Comparison of ENCODE assay signal across 8 cellular contexts in genomic region chr9:70120834-70121510, GRCh38.
DNase-seq lines count a peak whose midpoint lies in the region; ATAC-seq and TF ChIP-seq lines count a peak whose summit lies in the region.
"Had no signal": no experiment of that assay in that cellular context is flagged by ENCODE, and none has a peak within 500 bp of the region (broad histone marks: within the 10 kb centered on the region; RNA-seq: fewer than 3 reads in every experiment).

No MANE protein-coding gene starts in this region.

- H3K4me2 ChIP-seq in SK-N-SH, result peak overlapping the region; percentile 28; the same call in 1 of the 2 replicates

- H3K36me3 ChIP-seq in SK-N-SH (replicated peaks in 1 of 2; ENCODE audit: control insufficient read depth in 1 of 2, insufficient read depth in 2 of 2, low read length in 1 of 2), result no peaks in the 10 kb centered on the region
- H3K36me3 ChIP-seq in cardiac muscle cell, result no peaks in the 10 kb centered on the region

- no peaks in the 10 kb centered on the region for H4K20me1 ChIP-seq in SK-N-SH (ENCODE audit: insufficient read depth)

- TF ChIP-seq EP300 in SK-N-SH (IDR thresholded peaks at IDR 0.05; ENCODE audit: borderline replicate concordance in 1 of 2, low read depth in 1 of 2, low read length in 1 of 2), result peak in 1 of 2 experiments; percentile 80; a peak in 1 of 4 replicates

- H3K4me1 ChIP-seq in SK-N-SH (ENCODE audit: control insufficient read depth in 1 of 2, insufficient read depth in 2 of 2, low read depth in 1 of 2, low read length in 1 of 2), result peaks cover 10 to 23% of the 10 kb centered on the region in 2 experiments
- no peaks in the 10 kb centered on the region for H3K4me1 ChIP-seq in cardiac muscle cell (ENCODE audit: low read depth)

- POLR2A ChIA-PET in SK-N-SH (lab: Yijun Ruan, JAX), result no interaction called here

- ATAC-seq in GM21717 (IDR thresholded peaks at IDR 0.05; ENCODE audit: unreplicated experiment), result no peak

- H3K9me3 ChIP-seq in SK-N-SH (no peaks in the 10 kb centered on the region), cardiac muscle cell (ENCODE audit: low read depth) (no peaks in the 10 kb centered on the region)

- no peaks in the 10 kb centered on the region for H3K9me2 ChIP-seq in SK-N-SH

- CTCF ChIA-PET in SK-N-SH (lab: Yijun Ruan, JAX), result interaction anchor here (0.8 to 9.1 kb wide), 9 partner anchors 9 to 699 kb away, joined by 3 to 89 read pairs (median 4); no protein-coding TSS in a partner anchor

- no peaks in the 10 kb centered on the region for H3K79me2 ChIP-seq in SK-N-SH (ENCODE audit: insufficient read depth)

- H3K9ac ChIP-seq in SK-N-SH, result peak overlapping the region; percentile 52; the same call in 1 of the 2 replicates

- TF ChIP-seq CTCF in SK-N-SH (IDR thresholded peaks at IDR 0.05) (peak; percentile 56), cardiac muscle cell (IDR thresholded peaks at IDR 0.05; ENCODE audit: low read depth, low read length) (peak; percentile 43)

- peak overlapping the region in 1 of 2 experiments; percentile 87 for H3K27ac ChIP-seq in SK-N-SH (ENCODE audit: low read depth in 2 of 2, low read length in 1 of 2)
- no peak overlapping the region for H3K27ac ChIP-seq in cardiac muscle cell
- H3K27ac ChIP-seq in skin epidermis, result peak overlapping the region in 11 of 21 experiments; percentile 12 to 70 (median 33)
- H3K27ac ChIP-seq: SK-N-MC had no signal

- 11% methylated on average over 5 of the region's 5 CpGs for WGBS in SK-N-SH (ENCODE audit: low lambda C conversion rate)

- no peaks in the 10 kb centered on the region for H3K27me3 ChIP-seq in SK-N-SH (ENCODE audit: insufficient read depth)
- no peaks in the 10 kb centered on the region for H3K27me3 ChIP-seq in cardiac muscle cell

- H3F3A ChIP-seq in SK-N-SH (replicated peaks; ENCODE audit: insufficient read depth), result peaks cover 38% of the 10 kb centered on the region

- H3K4me3 ChIP-seq in SK-N-SH (ENCODE audit: low read depth in 2 of 2, low read length in 1 of 2) (no peak overlapping the region), cardiac muscle cell (no peak overlapping the region), skin epidermis (no peak overlapping the region)
- H3K4me3 ChIP-seq: SK-N-MC had no signal

- DNase-seq in H4 (ENCODE audit: low spot score) (peak; percentile 86), SK-N-SH (peak; percentile 30), cardiac muscle cell (ENCODE audit: low read depth in 1 of 2, low spot score in 1 of 2) (peak in 1 of 2 donors; percentile 87), SKM-1 treated with dmso at 0.1 percent for 144 hours (lab: John Stamatoyannopoulos, UW; ENCODE audit: unreplicated experiment) (no peak)
- DNase-seq in central memory CD4-positive, alpha-beta T cell, result no peak

- peak; percentile 43 for TF ChIP-seq RAD21 in SK-N-SH (IDR thresholded peaks at IDR 0.05; ENCODE audit: low read length)

- peak overlapping the region; percentile 69; the same call in 1 of the 2 replicates for H2AFZ ChIP-seq in SK-N-SH (ENCODE audit: low read depth)

TF ChIP-seq in SK-N-SH, 30 proteins besides CTCF, POLR2A, EP300 and RAD21:
- TF ChIP-seq JUND (IDR thresholded peaks at IDR 0.05) (peak; percentile 69), PBX3 (IDR thresholded peaks at IDR 0.05) (peak; percentile 74), USF1 (IDR thresholded peaks at IDR 0.05; ENCODE audit: borderline replicate concordance, low read depth) (no peak), NFIC (IDR thresholded peaks at IDR 0.05; ENCODE audit: borderline replicate concordance) (peak; percentile 82), NRF1 (IDR thresholded peaks at IDR 0.05; ENCODE audit: low read depth, low read length) (no peak), FOXM1 (IDR thresholded peaks at IDR 0.05; ENCODE audit: low read depth) (peak; percentile 75), FOSL2 (IDR thresholded peaks at IDR 0.05; ENCODE audit: borderline replicate concordance, low read depth) (peak; percentile 79; the same call in 1 of the 2 replicates), SIN3A (IDR thresholded peaks at IDR 0.05; ENCODE audit: borderline replicate concordance, low read depth, low read length) (peak; percentile 27; the same call in 1 of the 2 replicates), MAX (IDR thresholded peaks at IDR 0.05; ENCODE audit: low read depth) (peak; percentile 54; the same call in 1 of the 2 replicates), ELF1 (IDR thresholded peaks at IDR 0.05) (no peak), POLR2AphosphoS5 (IDR thresholded peaks at IDR 0.05; ENCODE audit: low read depth, low read length) (peak; percentile 19; the same call in 1 of the 2 replicates), MXI1 (IDR thresholded peaks at IDR 0.05; ENCODE audit: low read depth, low read length) (no peak), RFX5 (IDR thresholded peaks at IDR 0.05; ENCODE audit: low read length) (no peak), EZH2phosphoT487 (IDR thresholded peaks at IDR 0.05; ENCODE audit: borderline replicate concordance, low read depth) (no peak), USF2 (IDR thresholded peaks at IDR 0.05; ENCODE audit: borderline replicate concordance, low read depth, low read length) (no peak), TEAD4 (IDR thresholded peaks at IDR 0.05; ENCODE audit: borderline replicate concordance, insufficient read depth) (peak; percentile 68; the same call in 1 of the 2 replicates), YY1 (IDR thresholded peaks at IDR 0.05; ENCODE audit: low read depth) (no peak), TCF12 (IDR thresholded peaks at IDR 0.05) (peak; percentile 93), ZBTB33 (IDR thresholded peaks at IDR 0.05; ENCODE audit: borderline replicate concordance, low read depth) (peak; percentile 19; the same call in 1 of the 2 replicates), GATA2 (CRISPR knock-in tag; IDR thresholded peaks at IDR 0.05) (no peak), SMC3 (IDR thresholded peaks at IDR 0.05; ENCODE audit: low read depth, low read length) (peak; percentile 41), RXRA (IDR thresholded peaks at IDR 0.05; ENCODE audit: borderline replicate concordance, low read depth) (peak; percentile 76)

Comparison
In these comparisons a context has a peak if more than half of its experiments do, and no peak if none do; other contexts are left out.
1. DNase-seq: peak in H4 (single experiment) and SK-N-SH (single experiment); none in central memory CD4-positive, alpha-beta T cell (single experiment) and SKM-1 treated with dmso at 0.1 percent for 144 hours (single experiment).